2 cellular contexts compared by ENCODE assay signal in genomic region chr2:38045811-38046210, GRCh38.
TF ChIP-seq lines count a peak whose summit lies in the region.

No MANE protein-coding gene starts in this region.

TF ChIP-seq in A549, 52 proteins besides CTCF, POLR2A, EP300 and RAD21:
- no peak for TF ChIP-seq MAX (IDR thresholded peaks at IDR 0.05)
- TF ChIP-seq RNF2 (IDR thresholded peaks at IDR 0.05; ENCODE audit: borderline replicate concordance, low read depth) = no peak
- TF ChIP-seq CEBPB (IDR thresholded peaks at IDR 0.05) = no peak
- TF ChIP-seq TP53 (CRISPR knock-in tag; IDR thresholded peaks at IDR 0.05) = no peak
- no peak for TF ChIP-seq MAFK (IDR thresholded peaks at IDR 0.05; ENCODE audit: partially characterized antibody)
- TF ChIP-seq NPAS2 (CRISPR knock-in tag; IDR thresholded peaks at IDR 0.05; ENCODE audit: borderline replicate concordance) = no peak
- no peak for TF ChIP-seq CHD4 (IDR thresholded peaks at IDR 0.05; ENCODE audit: borderline replicate concordance)
- no peak for TF ChIP-seq BHLHE40 (IDR thresholded peaks at IDR 0.05; ENCODE audit: low read depth, low read length)
- TF ChIP-seq GATA3 (IDR thresholded peaks at IDR 0.05; ENCODE audit: borderline replicate concordance) = no peak
- no peak for TF ChIP-seq CBX2 (IDR thresholded peaks at IDR 0.05; ENCODE audit: borderline replicate concordance, low read depth)
- no peak for TF ChIP-seq CHD2 (IDR thresholded peaks at IDR 0.05; ENCODE audit: low read length, partially characterized antibody)
- no peak for TF ChIP-seq NR3C1 (IDR thresholded peaks at IDR 0.05)
- no peak for TF ChIP-seq HOXB13 (CRISPR knock-in tag; IDR thresholded peaks at IDR 0.05; ENCODE audit: low read depth)
- TF ChIP-seq CBX8 (IDR thresholded peaks at IDR 0.05) = no peak
- TF ChIP-seq HMGXB4 (CRISPR knock-in tag; IDR thresholded peaks at IDR 0.05; ENCODE audit: borderline replicate concordance) = no peak
- no peak for TF ChIP-seq ESRRA (IDR thresholded peaks at IDR 0.05; ENCODE audit: borderline replicate concordance, low read length)
- no peak for TF ChIP-seq FOSL2 (IDR thresholded peaks at IDR 0.05)
- no peak for TF ChIP-seq FOSL2 (CRISPR knock-in tag; IDR thresholded peaks at IDR 0.05)
- TF ChIP-seq ZSCAN20 (CRISPR knock-in tag; IDR thresholded peaks at IDR 0.05) = no peak

TF ChIP-seq in IMR-90, 13 proteins besides CTCF, POLR2A, EP300 and RAD21:
- no peak for TF ChIP-seq USF2 (IDR thresholded peaks at IDR 0.05; ENCODE audit: low read depth, low read length)
- TF ChIP-seq SMC3 (IDR thresholded peaks at IDR 0.05; ENCODE audit: low read depth, low read length) = no peak
- no peak for TF ChIP-seq CHD1 (IDR thresholded peaks at IDR 0.05; ENCODE audit: low read depth, low read length)
- no peak for TF ChIP-seq CEBPB (IDR thresholded peaks at IDR 0.05; ENCODE audit: low read depth, low read length)
- TF ChIP-seq RFX5 (IDR thresholded peaks at IDR 0.05; ENCODE audit: low read depth, low read length) = no peak
- no peak for TF ChIP-seq FOS (IDR thresholded peaks at IDR 0.05; ENCODE audit: low read depth, low read length)
- no peak for TF ChIP-seq ELK1 (IDR thresholded peaks at IDR 0.05; ENCODE audit: borderline replicate concordance, low read depth, low read length)
- no peak for TF ChIP-seq NFE2L2 (IDR thresholded peaks at IDR 0.05; ENCODE audit: low read depth, low read length)
- TF ChIP-seq MAFK (IDR thresholded peaks at IDR 0.05; ENCODE audit: low read depth, low read length) = no peak
- TF ChIP-seq MAZ (IDR thresholded peaks at IDR 0.05; ENCODE audit: borderline replicate concordance, low read depth, low read length) = no peak
- no peak for TF ChIP-seq BHLHE40 (IDR thresholded peaks at IDR 0.05; ENCODE audit: low read depth, low read length)
- no peak for TF ChIP-seq RCOR1 (IDR thresholded peaks at IDR 0.05; ENCODE audit: insufficient replicate concordance, low read length)
- no peak for TF ChIP-seq MXI1 (IDR thresholded peaks at IDR 0.05; ENCODE audit: borderline replicate concordance, low read depth, low read length)
